8 cellular contexts compared by ENCODE assay signal in genomic region chr2:113888641-113889470, GRCh38. TPM values are rescaled to one million over a fixed set of nuclear protein-coding genes. Genes with fewer than 3 reads are reported as not detected.
DNase-seq lines count a peak whose midpoint lies in the region; ATAC-seq, FAIRE-seq and TF ChIP-seq lines count a peak whose summit lies in the region.

No MANE protein-coding gene starts in this region.

- H3K27me3 Mint-ChIP-seq in CD14-positive monocyte (ENCODE audit: low read depth in 3 of 3), result peaks cover 0 to 2% (median 0%) of the 10 kb centered on the region in 3 donors

- peaks cover 11% of the 10 kb centered on the region for H3F3A ChIP-seq in neural cell (ENCODE audit: insufficient read depth, low read length, poor library complexity, severe bottlenecking)

- POLR2A ChIA-PET in endothelial cell of umbilical vein (lab: Charles Lee), result interaction anchor here (1.0 to 2.6 kb wide), 3 partner anchors 10 to 132 kb away, joined by 4 to 11 read pairs (median 9); partner anchors contain the start of gene SLC35F5

- H3K4me1 Mint-ChIP-seq in CD14-positive monocyte, result peaks cover 62% of the 10 kb centered on the region

- DNase-seq in CD14-positive monocyte (ENCODE audit: low spot score) (no peak), endothelial cell of umbilical vein (ENCODE audit: low read depth, low spot score) (no peak), MV-4-11 (lab: John Stamatoyannopoulos, UW) (no peak), DMS 273 (lab: John Stamatoyannopoulos, UW; ENCODE audit: unreplicated experiment) (no peak), NAMALWA (ENCODE audit: low spot score) (no peak)

- H3K9me2 ChIP-seq in neural cell (ENCODE audit: insufficient read depth, low read length), result no peaks in the 10 kb centered on the region

- no peak for ATAC-seq in GM21528 (IDR thresholded peaks at IDR 0.05; ENCODE audit: low FRiP score, unreplicated experiment)

- TF ChIP-seq EP300 in neural cell (conservative IDR thresholded peaks at IDR 0.05; ENCODE audit: poor library complexity, severe bottlenecking), result no peak

- H3K36me3 ChIP-seq in OCI-LY3 (replicated peaks; ENCODE audit: low read depth, low read length) (peaks cover 47% of the 10 kb centered on the region), endothelial cell of umbilical vein (ENCODE audit: control insufficient read depth in 2 of 2, extremely low read depth in 1 of 2, insufficient read depth in 2 of 2, low read length in 2 of 2) (no peaks in the 10 kb centered on the region), neural cell (ENCODE audit: insufficient read depth, low read length) (no peaks in the 10 kb centered on the region)

- H3K4me3 ChIP-seq in OCI-LY3 (ENCODE audit: low read length) (peak overlapping the region; percentile 87), endothelial cell of umbilical vein (replicated peaks in 1 of 3; ENCODE audit: insufficient read depth in 1 of 3, low read depth in 1 of 3, low read length in 3 of 3) (peak overlapping the region; percentile 77 to 91 (median 77)), neural cell (ENCODE audit: low read length) (peak overlapping the region; percentile 88)

- H3K4me1 ChIP-seq in OCI-LY3 (ENCODE audit: low read length) (peaks cover 54% of the 10 kb centered on the region), endothelial cell of umbilical vein (ENCODE audit: control insufficient read depth, extremely low read depth, insufficient read depth, low read length) (peaks cover 39% of the 10 kb centered on the region)

- TF ChIP-seq CTCF in CD14-positive monocyte (IDR thresholded peaks at IDR 0.05), result no peak
- TF ChIP-seq CTCF in OCI-LY3 (IDR thresholded peaks at IDR 0.05; ENCODE audit: low read depth, low read length), result no peak
- no peak for TF ChIP-seq CTCF in endothelial cell of umbilical vein (IDR thresholded peaks at IDR 0.05; ENCODE audit: extremely low read depth in 1 of 2, insufficient read depth in 1 of 2, low read depth in 1 of 2, low read length in 2 of 2)
- TF ChIP-seq CTCF in neural cell (IDR thresholded peaks at IDR 0.05; ENCODE audit: poor library complexity, severe bottlenecking), result no peak

- H3K27me3 ChIP-seq in OCI-LY3 (ENCODE audit: low read depth, low read length) (no peaks in the 10 kb centered on the region), endothelial cell of umbilical vein (ENCODE audit: control insufficient read depth in 2 of 2, insufficient read depth in 2 of 2, low read length in 2 of 2) (no peaks in the 10 kb centered on the region), neural cell (ENCODE audit: insufficient read depth, low read depth, low read length) (no peaks in the 10 kb centered on the region)

- no peak overlapping the region for H2AFZ ChIP-seq in OCI-LY3 (ENCODE audit: low read depth, low read length)
- H2AFZ ChIP-seq in endothelial cell of umbilical vein (ENCODE audit: low read depth, low read length), result no peak overlapping the region
- H2AFZ ChIP-seq in neural cell (ENCODE audit: low read depth, low read length), result peak overlapping the region; percentile 88

- peak overlapping the region; percentile 96 to 100 (median 99) for H3K27ac Mint-ChIP-seq in CD14-positive monocyte

- H3K4me2 ChIP-seq in OCI-LY3 (ENCODE audit: low read length) (peak overlapping the region; percentile 98), endothelial cell of umbilical vein (ENCODE audit: insufficient read depth, low read length) (peak overlapping the region; percentile 86), neural cell (ENCODE audit: low read length) (peak overlapping the region; percentile 77)

- TF ChIP-seq RAD21 in neural cell (conservative IDR thresholded peaks at IDR 0.05), result no peak

- intact Hi-C loops in CD14-positive monocyte (cut with micrococcal nuclease) (no loop called here), endothelial cell of umbilical vein (cut with micrococcal nuclease) (loop anchor here (1.0 kb wide), 3 partner anchors 11 to 133 kb away; partner anchors contain the start of gene SLC35F5)

- H3K79me2 ChIP-seq in OCI-LY3 (ENCODE audit: low read length) (peaks cover 83% of the 10 kb centered on the region), endothelial cell of umbilical vein (ENCODE audit: control insufficient read depth, insufficient read depth, low read length) (peaks cover 55% of the 10 kb centered on the region), neural cell (replicated peaks; ENCODE audit: insufficient read depth, low read length) (peaks cover 47% of the 10 kb centered on the region)

- H3K27ac ChIP-seq in OCI-LY3 (ENCODE audit: low read length) (peak overlapping the region; percentile 89), endothelial cell of umbilical vein (ENCODE audit: insufficient read depth, low read depth, low read length) (peak overlapping the region; percentile 80), neural cell (ENCODE audit: low read length) (peak overlapping the region; percentile 97)

- dilution Hi-C loops in endothelial cell of umbilical vein (cut with MboI; ENCODE audit: extremely low pct_ligation_motif_present, low sequenced_read_pairs), result no loop called here

- H3K9me3 Mint-ChIP-seq in CD14-positive monocyte, result peaks cover 0 to 3% (median 0%) of the 10 kb centered on the region in 7 donors

- peaks cover 28% of the 10 kb centered on the region for H4K20me1 ChIP-seq in OCI-LY3 (ENCODE audit: insufficient read depth, low read length)
- peaks cover 10% of the 10 kb centered on the region for H4K20me1 ChIP-seq in endothelial cell of umbilical vein (replicated peaks; ENCODE audit: control insufficient read depth, extremely low read depth, insufficient read depth, low read length)
- H4K20me1 ChIP-seq in neural cell (ENCODE audit: insufficient read depth), result no peaks in the 10 kb centered on the region

- H3K9me1 ChIP-seq in endothelial cell of umbilical vein (replicated peaks; ENCODE audit: control insufficient read depth, extremely low read depth, insufficient read depth, low read length), result no peaks in the 10 kb centered on the region

- H3K9me3 ChIP-seq in OCI-LY3 (ENCODE audit: insufficient read depth, low read length) (no peaks in the 10 kb centered on the region), endothelial cell of umbilical vein (replicated peaks; ENCODE audit: control insufficient read depth, insufficient read depth, low read length) (no peaks in the 10 kb centered on the region), neural cell (ENCODE audit: low read length) (no peaks in the 10 kb centered on the region)

- peak overlapping the region; percentile 96 to 100 for H3K4me3 Mint-ChIP-seq in CD14-positive monocyte

- H3K9ac ChIP-seq in OCI-LY3 (ENCODE audit: low read length) (peak overlapping the region; percentile 92), endothelial cell of umbilical vein (replicated peaks; ENCODE audit: extremely low read depth, insufficient read depth, low read length) (peak overlapping the region; percentile 93), neural cell (ENCODE audit: low read length) (peak overlapping the region; percentile 99)

- H3K36me3 Mint-ChIP-seq in CD14-positive monocyte, result peaks cover 17 to 19% of the 10 kb centered on the region in 2 donors

- CTCF ChIA-PET in endothelial cell of umbilical vein (lab: Charles Lee), result interaction anchor here (1.0 kb wide), 1 partner anchor 93 kb away, joined by 3 read pairs; no protein-coding TSS in a partner anchor

- FAIRE-seq in endothelial cell of umbilical vein (lab: Jason Lieb, UNC), result no peak

- BruUV-seq in endothelial cell of umbilical vein (replicated peaks; lab: Mats Ljungman, UMichigan), result TSS peak; percentile 61

- no peak for TF ChIP-seq POLR2A in endothelial cell of umbilical vein (IDR thresholded peaks at IDR 0.05; ENCODE audit: low read depth, low read length)

TF ChIP-seq in endothelial cell of umbilical vein, 7 proteins besides CTCF, POLR2A, EP300 and RAD21:
- no peak for TF ChIP-seq GATA2 (IDR thresholded peaks at IDR 0.05; ENCODE audit: insufficient read depth, insufficient read length, low read depth, low read length)
- no peak for TF ChIP-seq MAX (IDR thresholded peaks at IDR 0.05; ENCODE audit: insufficient read depth, insufficient read length)
- no peak for TF ChIP-seq POLR2AphosphoS5 (IDR thresholded peaks at IDR 0.05; ENCODE audit: insufficient read depth, low read depth, low read length)
- TF ChIP-seq MYC (IDR thresholded peaks at IDR 0.05; ENCODE audit: low read depth, low read length), result no peak
- no peak for TF ChIP-seq EZH2 (IDR thresholded peaks at IDR 0.05; ENCODE audit: borderline replicate concordance, low read depth, low read length, severe bottlenecking)
- TF ChIP-seq JUN (IDR thresholded peaks at IDR 0.05; ENCODE audit: borderline replicate concordance, insufficient read depth, insufficient read length, low read depth), result no peak

TF ChIP-seq in neural cell, 6 proteins besides CTCF, POLR2A, EP300 and RAD21:
- no peak for TF ChIP-seq TAF1 (IDR thresholded peaks at IDR 0.05; ENCODE audit: low read depth)
- no peak for TF ChIP-seq EZH2 (IDR thresholded peaks at IDR 0.05; ENCODE audit: borderline replicate concordance, insufficient read depth, low read length, poor library complexity, severe bottlenecking)
TF ChIP-seq in neural cell: peak in this region for 0.

RNA-seq across cellular contexts. Expression of gene ACTR3, which starts 1.0 kb away (rescaled TPM):
- 100 to 1,000 TPM; 464 to 557 TPM for polyA plus RNA-seq in CD14-positive monocyte
- total RNA-seq in endothelial cell of umbilical vein, result 374 and 401 TPM in 2 replicates
- 83.3 and 120 TPM in 2 replicates for polyA plus RNA-seq in endothelial cell of umbilical vein
- 157 and 172 TPM in 2 replicates for polyA plus RNA-seq in endothelial cell of umbilical vein (2011; cell fraction: cytosol; rRNA removed)
- 95.8 and 148 TPM in 2 replicates for polyA plus RNA-seq in endothelial cell of umbilical vein (2011; cell fraction: nucleus; rRNA removed)
- 272 and 311 TPM in 2 replicates for polyA plus RNA-seq in endothelial cell of umbilical vein (2012)
- 465 and 521 TPM in 2 replicates for polyA minus RNA-seq in endothelial cell of umbilical vein
- polyA minus RNA-seq in endothelial cell of umbilical vein (2011; cell fraction: cytosol; rRNA and poly(A)+ RNA removed), result 99.4 TPM
- 241 and 335 TPM in 2 replicates for polyA minus RNA-seq in endothelial cell of umbilical vein (2011; cell fraction: nucleus; rRNA and poly(A)+ RNA removed)
- polyA plus RNA-seq in neural cell, result 228 and 255 TPM in 2 replicates
- polyA minus RNA-seq in neural cell, result 232 and 263 TPM in 2 replicates
